ENCODE assay signal across 32 cellular contexts in the genomic region with DNA sequence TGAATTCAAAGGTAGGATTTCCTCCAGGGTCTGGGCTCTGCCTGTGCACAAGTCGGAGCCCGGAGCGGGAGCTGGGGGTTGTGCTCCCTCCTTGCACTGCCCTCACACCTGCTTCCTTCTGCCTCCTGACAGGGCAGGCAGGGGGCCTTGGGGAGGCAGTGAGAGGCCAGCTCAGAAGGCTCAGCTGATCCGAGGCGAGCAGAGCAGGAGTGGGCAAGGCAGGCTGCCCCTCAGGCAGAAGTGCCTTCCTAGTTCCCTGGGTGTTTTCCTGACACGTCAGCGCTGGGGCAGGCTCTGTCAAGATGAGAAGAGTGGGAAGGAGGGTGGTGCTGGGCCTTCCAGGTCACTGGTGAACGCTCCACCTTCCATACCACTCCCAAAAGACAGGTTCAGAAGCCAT. TPM values are rescaled to one million over a fixed set of nuclear protein-coding genes. Genes with fewer than 3 reads are reported as not detected.
DNase-seq lines count a peak whose midpoint lies in the region; ATAC-seq, FAIRE-seq and TF ChIP-seq lines count a peak whose summit lies in the region.
"Had no signal": no experiment of that assay in that cellular context is flagged by ENCODE, and none has a peak within 500 bp of the region (broad histone marks: within the 10 kb centered on the region; RNA-seq: fewer than 3 reads in every experiment).

No MANE protein-coding gene starts in this region.

- H3K4me1 ChIP-seq in GM23338 (ENCODE audit: insufficient read depth) = peaks cover 6% of the 10 kb centered on the region; the same call in 1 of the 2 replicates
- peaks cover 5% of the 10 kb centered on the region for H3K4me1 ChIP-seq in foreskin keratinocyte
- H3K4me1 ChIP-seq in psoas muscle = peaks cover 3% of the 10 kb centered on the region
- H3K4me1 ChIP-seq: breast epithelium, colonic mucosa, upper lobe of right lung had no signal

- H3K27me3 ChIP-seq in GM23338 (ENCODE audit: insufficient read depth) (no peaks in the 10 kb centered on the region), WERI-Rb-1 (ENCODE audit: insufficient read depth, low read depth, severe bottlenecking) (peaks cover 14% of the 10 kb centered on the region), foreskin keratinocyte (no peaks in the 10 kb centered on the region), psoas muscle (ENCODE audit: insufficient read depth in 3 of 3, low read length in 2 of 3) (peaks cover 0 to 23% (median 0%) of the 10 kb centered on the region in 3 donors)
- H3K27me3 ChIP-seq: colonic mucosa, hepatocyte, upper lobe of right lung had no signal

- POLR2A ChIA-PET in T-cell (lab: Charles Lee) = no interaction called here

- ATAC-seq in GM23338 = peak; percentile 13; the same call in 2 of the 3 replicates
- peak; percentile 82 for ATAC-seq in foreskin keratinocyte
- ATAC-seq in psoas muscle = peak in 1 of 4 donors; percentile 29
- ATAC-seq in T-cell (replicated peaks in 1 of 4) = no peak
- ATAC-seq: activated T-cell treated with anti-CD3 and anti-CD28 coated beads, Interleukin-2, amount 50 U/mL, for 4 hours; HCT116; naive thymus-derived CD4-positive, alpha-beta T cell; upper lobe of right lung had no signal

- H3K36me3 Mint-ChIP-seq in GM23338 (ENCODE audit: low read depth) (peaks cover 9% of the 10 kb centered on the region; the same call in 2 of the 3 replicates), T-cell (peaks cover 6% of the 10 kb centered on the region)

- no peaks in the 10 kb centered on the region for H3K36me3 ChIP-seq in GM23338 (ENCODE audit: insufficient read depth)
- H3K36me3 ChIP-seq in WERI-Rb-1 = peaks cover 36% of the 10 kb centered on the region
- H3K36me3 ChIP-seq in psoas muscle (ENCODE audit: insufficient read depth in 1 of 2, low read depth in 1 of 2) = peaks cover 3 to 9% of the 10 kb centered on the region in 2 donors
- H3K36me3 ChIP-seq: breast epithelium, colonic mucosa had no signal

- H3K9me3 ChIP-seq in WERI-Rb-1 (ENCODE audit: severe bottlenecking) = no peaks in the 10 kb centered on the region
- no peaks in the 10 kb centered on the region for H3K9me3 ChIP-seq in psoas muscle
- H3K9me3 ChIP-seq: BLaER1, breast epithelium, colonic mucosa, SK-N-SH, upper lobe of right lung had no signal

- H3K27ac Mint-ChIP-seq in GM23338 (no peak overlapping the region), T-cell (no peak overlapping the region)
- H3K27ac Mint-ChIP-seq: activated CD4-positive, alpha-beta T cell treated with anti-CD3 and anti-CD28 coated beads, Interleukin-2, amount 10 ng/mL, durations not matched to agents 24 days and 14 days; mesothelial cell of epicardium had no signal

- intact Hi-C loops in psoas muscle (cut with DNase I) = no loop called here
- intact Hi-C loops in posterior vena cava (cut with DNase I) = no loop called here

- no peak for DNase-seq in GM23338 (ENCODE audit: low spot score)
- peak; percentile 65 for DNase-seq in WERI-Rb-1
- peak; percentile 24 to 58 for DNase-seq in foreskin keratinocyte
- DNase-seq in psoas muscle = peak in 1 of 2 donors; percentile 32
- DNase-seq in posterior vena cava (ENCODE audit: low spot score) = no peak
- DNase-seq in AG08396 (ENCODE audit: low spot score) = no peak
- no peak for DNase-seq in T-cell
- DNase-seq in D721Med (ENCODE audit: insufficient read length, low spot score) = no peak
- DNase-seq: activated CD4-positive, alpha-beta T cell treated with anti-CD3 and anti-CD28 coated beads, Interleukin-2, amount 10 ng/mL, durations not matched to agents 24 days and 14 days; activated naive CD4-positive, alpha-beta T cell; activated T-cell treated with anti-CD3 and anti-CD28 coated beads, Interleukin-2, amount 50 U/mL, for 4 hours; amniotic stem cell; colonic mucosa; DMS53; effector memory CD4-positive, alpha-beta T cell; erythroblast; KG1; MM.1S; naive thymus-derived CD4-positive, alpha-beta T cell; NCI-H2081; NCI-H774; retina; SK-N-SH; T-helper 2 cell; upper lobe of right lung had no signal

- no peak for FAIRE-seq in D721Med (lab: Jason Lieb, UNC)
- FAIRE-seq: frontal cortex, G401.6 had no signal

- CTCF ChIA-PET in T-cell (lab: Charles Lee) = no interaction called here

- TF ChIP-seq CTCF in GM23338 (conservative IDR thresholded peaks at IDR 0.05; ENCODE audit: low read depth in 2 of 2) = no peak
- TF ChIP-seq CTCF in WERI-Rb-1 (IDR thresholded peaks at IDR 0.05; ENCODE audit: low read depth, low read length) = no peak
- TF ChIP-seq CTCF in foreskin keratinocyte (conservative IDR thresholded peaks at IDR 0.05) = peak; percentile 8
- TF ChIP-seq CTCF in psoas muscle (IDR thresholded peaks at IDR 0.05) = no peak
- no peak for TF ChIP-seq CTCF in D721Med (IDR thresholded peaks at IDR 0.05; ENCODE audit: insufficient read depth, missing control alignments)

- H3K27me3 Mint-ChIP-seq in GM23338 (ENCODE audit: insufficient read depth, low read depth, poor library complexity) (peaks cover 8% of the 10 kb centered on the region), T-cell (peaks cover 0 to 4% of the 10 kb centered on the region in 2 donors)
- H3K27me3 Mint-ChIP-seq: activated CD4-positive, alpha-beta T cell treated with anti-CD3 and anti-CD28 coated beads, Interleukin-2, amount 10 ng/mL, durations not matched to agents 24 days and 14 days; naive thymus-derived CD4-positive, alpha-beta T cell had no signal

- no peak overlapping the region for H3K4me3 ChIP-seq in GM23338
- H3K4me3 ChIP-seq in WERI-Rb-1 (ENCODE audit: low read depth, low read length) = no peak overlapping the region
- no peak overlapping the region for H3K4me3 ChIP-seq in psoas muscle
- H3K4me3 ChIP-seq: BLaER1, breast epithelium, colonic mucosa, hepatocyte, upper lobe of right lung had no signal

- no peaks in the 10 kb centered on the region for H3K9me3 Mint-ChIP-seq in GM23338
- H3K9me3 Mint-ChIP-seq in T-cell = no peaks in the 10 kb centered on the region
- H3K9me3 Mint-ChIP-seq: activated CD4-positive, alpha-beta T cell treated with anti-CD3 and anti-CD28 coated beads, Interleukin-2, amount 10 ng/mL, durations not matched to agents 24 days and 14 days; activated T-cell treated with anti-CD3 and anti-CD28 coated beads, Interleukin-2, amount 50 U/mL, for 4 hours had no signal

- H3K9me2 ChIP-seq in GM23338 (ENCODE audit: insufficient read depth) = no peaks in the 10 kb centered on the region
- H3K9me2 ChIP-seq: SK-N-SH had no signal

- WGBS in psoas muscle, 3 donors = 63 to 73% (median 64%) methylated on average over 6 to 8 of the region's 8 CpGs

- H3F3A ChIP-seq in GM23338 (replicated peaks; ENCODE audit: low read depth) = no peaks in the 10 kb centered on the region

- H3K27ac ChIP-seq in GM23338 (ENCODE audit: low read depth) (no peak overlapping the region), WERI-Rb-1 (peak overlapping the region; percentile 43), foreskin keratinocyte (no peak overlapping the region), psoas muscle (peak overlapping the region; percentile 17)
- H3K27ac ChIP-seq: BLaER1, colonic mucosa, hepatocyte, upper lobe of right lung had no signal

- H4K20me1 ChIP-seq in GM23338 (replicated peaks; ENCODE audit: insufficient read depth) = no peaks in the 10 kb centered on the region

- H3K4me1 Mint-ChIP-seq in GM23338 (peaks cover 30% of the 10 kb centered on the region), T-cell (peaks cover 4 to 23% (median 15%) of the 10 kb centered on the region in 3 donors)

- H3K4me3 Mint-ChIP-seq in GM23338 = no peak overlapping the region
- no peak overlapping the region for H3K4me3 Mint-ChIP-seq in T-cell
- H3K4me3 Mint-ChIP-seq: activated CD4-positive, alpha-beta T cell treated with anti-CD3 and anti-CD28 coated beads, Interleukin-2, amount 10 ng/mL, durations not matched to agents 24 days and 14 days; activated T-cell treated with anti-CD3 and anti-CD28 coated beads, Interleukin-2, amount 50 U/mL, for 4 hours; mesothelial cell of epicardium; naive thymus-derived CD4-positive, alpha-beta T cell had no signal

- H3K79me2 ChIP-seq in GM23338 (replicated peaks; ENCODE audit: insufficient read depth) = no peaks in the 10 kb centered on the region
- H3K79me2 ChIP-seq: hepatocyte had no signal

- no peak overlapping the region for H3K4me2 ChIP-seq in GM23338
- H3K4me2 ChIP-seq: BLaER1, hepatocyte, SK-N-SH had no signal

- no peak overlapping the region for H2AFZ ChIP-seq in GM23338
- H2AFZ ChIP-seq: hepatocyte had no signal

TF ChIP-seq in GM23338, 12 proteins besides CTCF, POLR2A, EP300 and RAD21 (continues in another document):
- no peak for TF ChIP-seq JUNB (IDR thresholded peaks at IDR 0.05; ENCODE audit: unreplicated experiment)
- no peak for TF ChIP-seq CREB1 (CRISPR knock-in tag; IDR thresholded peaks at IDR 0.05; ENCODE audit: low read depth)

RNA-seq across cellular contexts. Expression of a gene that starts 5.5 kb away (rescaled TPM):
- total RNA-seq in GM23338 (2014; rRNA removed; shearing (Covaris generic)) = 30.4 and 38.0 TPM in 2 replicates
- polyA plus RNA-seq in GM23338 (2016; fragmentation: Nextera tagmentation; extraction: Ambion mirVana) (21.6 and 23.0 TPM in 2 replicates), foreskin keratinocyte (168 and 175 TPM in 2 replicates), psoas muscle (100 to 1,000 TPM; 127 to 368 (median 202) TPM)
- total RNA-seq in foreskin keratinocyte (161 and 174 TPM in 2 replicates), psoas muscle (100 to 1,000 TPM in 2 of 4 donors, 10 to 100 TPM in 2; 56.1 to 158 (median 101) TPM), posterior vena cava (100 to 1,000 TPM in 1 of 2 donors, 10 to 100 TPM in 1; 88.2 to 114 TPM), T-cell (100 to 1,000 TPM in 1 of 5 donors, 10 to 100 TPM in 4; 66.5 to 102 (median 85.0) TPM)

RNA-seq across cellular contexts. Expression of a gene that starts 52.7 kb away (rescaled TPM):
- 4.4 and 9.7 TPM in 2 replicates for total RNA-seq in GM23338 (2014; rRNA removed; shearing (Covaris generic))
- polyA plus RNA-seq in GM23338 (2016; fragmentation: Nextera tagmentation; extraction: Ambion mirVana) (2.4 and 2.5 TPM in 2 replicates), foreskin keratinocyte (5.0 and 5.4 TPM in 2 replicates), psoas muscle (1 to 10 TPM; 2.2 to 6.7 (median 5.2) TPM)
- total RNA-seq in foreskin keratinocyte (3.9 TPM in 2 replicates), psoas muscle (1 to 10 TPM; 3.2 to 7.8 (median 6.8) TPM), posterior vena cava (1 to 10 TPM; 6.9 to 9.3 TPM), T-cell (10 to 100 TPM in 3 of 5 donors, 1 to 10 TPM in 2; 4.0 to 16.9 (median 14.1) TPM)

RNA-seq across cellular contexts. Expression of a gene that starts 53.6 kb away (rescaled TPM):
- 169 and 188 TPM in 2 replicates for total RNA-seq in GM23338 (2014; rRNA removed; shearing (Covaris generic))
- polyA plus RNA-seq in GM23338 (2016; fragmentation: Nextera tagmentation; extraction: Ambion mirVana) = 33.0 and 33.2 TPM in 2 replicates
- 42.9 and 46.0 TPM in 2 replicates for total RNA-seq in foreskin keratinocyte
- 22.0 and 23.2 TPM in 2 replicates for polyA plus RNA-seq in foreskin keratinocyte
- 10 to 100 TPM; 29.8 to 50.1 (median 40.0) TPM for total RNA-seq in psoas muscle
- 10 to 100 TPM; 15.1 to 46.5 (median 25.8) TPM for polyA plus RNA-seq in psoas muscle
- total RNA-seq in posterior vena cava = 10 to 100 TPM; 36.9 to 44.6 TPM
- total RNA-seq in T-cell = 10 to 100 TPM; 67.1 to 73.4 (median 69.2) TPM

Comparison
In these comparisons a context has a peak if more than half of its experiments do, and no peak if none do; other contexts are left out.
1. ATAC-seq: peak in GM23338 (single experiment) and foreskin keratinocyte (single experiment); none in T-cell (0 of 4).
2. DNase-seq: peak in WERI-Rb-1 (single experiment) and foreskin keratinocyte (2 of 2); none in GM23338 (single experiment), posterior vena cava (single experiment), AG08396 (single experiment), T-cell (0 of 34) and D721Med (single experiment).
3. H3K27ac ChIP-seq: peak in WERI-Rb-1 (single experiment) and psoas muscle (single experiment); none in GM23338 (single experiment) and foreskin keratinocyte (single experiment).